ENCODE assay signal across 1 cellular context in the genomic region with DNA sequence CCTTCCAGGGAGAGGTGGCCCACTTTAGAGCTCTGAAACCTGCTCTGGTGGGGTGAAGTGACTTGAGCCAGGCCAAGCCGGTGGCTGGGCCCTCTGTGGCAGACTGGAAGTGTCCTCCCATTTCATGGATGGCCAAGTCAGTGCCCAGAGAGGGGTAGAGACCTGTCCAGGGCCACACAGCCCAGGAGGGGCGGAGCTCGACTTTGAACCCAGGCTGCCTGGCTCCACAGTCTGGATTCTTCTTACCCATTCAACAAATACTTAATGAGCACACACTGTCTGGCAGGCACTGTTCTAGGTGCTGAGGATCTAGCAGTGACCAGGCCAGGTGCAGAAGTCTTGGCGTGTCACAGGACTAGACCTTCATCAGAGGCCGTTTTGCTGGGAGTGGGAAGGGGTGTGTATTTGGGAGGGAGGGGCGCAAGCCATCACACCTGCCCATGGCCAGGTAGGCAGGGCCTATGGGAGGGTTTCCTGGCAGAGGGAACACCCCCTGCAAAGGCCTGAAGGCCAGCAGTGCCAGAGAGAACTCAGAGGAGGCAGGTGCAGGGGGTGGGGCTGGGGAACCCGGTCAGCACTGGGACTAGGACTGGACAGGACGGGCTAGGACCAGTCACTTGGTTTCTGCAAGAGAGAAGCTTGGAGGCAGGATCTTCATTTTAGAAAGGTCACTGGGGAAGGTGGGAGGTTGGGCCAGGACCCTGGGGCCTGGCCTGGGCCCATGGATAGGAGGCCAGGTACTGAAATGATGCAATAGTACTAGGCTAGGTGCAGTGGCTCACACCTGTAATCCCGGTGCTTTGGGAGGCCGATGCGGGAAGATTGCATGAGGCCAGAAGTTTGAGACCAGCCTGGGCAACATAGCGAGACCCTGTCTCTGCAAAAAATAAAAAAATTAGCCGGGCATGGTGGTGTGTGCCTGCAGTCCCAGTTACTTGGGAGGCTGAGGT.
TF ChIP-seq lines count a peak whose summit lies in the region.

No MANE protein-coding gene starts in this region.

TF ChIP-seq in IMR-90, 13 proteins besides CTCF, POLR2A, EP300 and RAD21:
- no peak for TF ChIP-seq RFX5 (IDR thresholded peaks at IDR 0.05; ENCODE audit: low read depth, low read length)
- TF ChIP-seq CEBPB (IDR thresholded peaks at IDR 0.05; ENCODE audit: low read depth, low read length) = peak; percentile 30; the same call in 1 of the 2 replicates
